Comparison of ENCODE assay signal across 11 cellular contexts in the genomic region with DNA sequence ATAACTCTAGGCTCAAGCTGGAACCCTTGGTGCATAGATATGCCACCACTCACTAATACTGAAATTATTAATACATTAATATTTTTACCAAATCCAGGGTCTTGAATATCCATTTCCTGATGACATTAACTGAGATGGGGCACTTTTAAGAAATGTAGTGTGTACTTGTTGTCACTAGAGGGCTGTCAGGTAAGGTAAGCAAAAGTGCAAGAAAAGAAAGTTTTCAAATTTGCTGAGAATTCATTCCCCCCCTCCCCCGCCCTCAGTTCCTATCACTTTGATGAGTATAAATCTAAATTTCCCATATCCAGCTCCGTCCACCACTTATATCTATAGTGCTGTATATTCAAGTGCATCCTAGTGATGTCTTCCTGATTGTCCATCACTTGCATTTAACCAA. TPM values are rescaled to one million over a fixed set of nuclear protein-coding genes. Genes with fewer than 3 reads are reported as not detected.
DNase-seq lines count a peak whose midpoint lies in the region; ATAC-seq, FAIRE-seq and TF ChIP-seq lines count a peak whose summit lies in the region.
"Had no signal": no experiment of that assay in that cellular context is flagged by ENCODE, and none has a peak within 500 bp of the region (broad histone marks: within the 10 kb centered on the region; RNA-seq: fewer than 3 reads in every experiment).

No MANE protein-coding gene starts in this region.

- FAIRE-seq in HepG2 (lab: Jason Lieb, UNC): no peak
- FAIRE-seq in endothelial cell of umbilical vein (lab: Jason Lieb, UNC): no peak
- FAIRE-seq: colon had no signal

- no TSS peak for BruUV-seq in HepG2 (replicated peaks; lab: Mats Ljungman, UMichigan)
- no TSS peak for BruUV-seq in endothelial cell of umbilical vein (replicated peaks; lab: Mats Ljungman, UMichigan)

- H3K4me3 ChIP-seq in liver (ENCODE audit: low read depth in 1 of 3, low read length in 3 of 3) (no peak overlapping the region), HepG2 (replicated peaks in 1 of 3; ENCODE audit: insufficient read depth in 1 of 3, low read depth in 2 of 3, low read length in 3 of 3) (no peak overlapping the region), endothelial cell of umbilical vein (replicated peaks in 1 of 3; ENCODE audit: insufficient read depth in 1 of 3, low read depth in 1 of 3, low read length in 3 of 3) (no peak overlapping the region)

- H3K4me1 ChIP-seq in liver (ENCODE audit: control insufficient read depth in 4 of 4, insufficient read depth in 4 of 4, low read length in 3 of 4) (no peaks in the 10 kb centered on the region), HepG2 (ENCODE audit: insufficient read depth, low read length) (no peaks in the 10 kb centered on the region), endothelial cell of umbilical vein (ENCODE audit: control insufficient read depth, extremely low read depth, insufficient read depth, low read length) (no peaks in the 10 kb centered on the region)

- H3K27ac Mint-ChIP-seq in effector memory CD8-positive, alpha-beta T cell: no peak overlapping the region

- no peaks in the 10 kb centered on the region for H3K9me1 ChIP-seq in endothelial cell of umbilical vein (replicated peaks; ENCODE audit: control insufficient read depth, extremely low read depth, insufficient read depth, low read length)

- POLR2A ChIA-PET in HepG2 (lab: Yijun Ruan, JAX): no interaction called here
- POLR2A ChIA-PET in endothelial cell of umbilical vein (lab: Charles Lee): no interaction called here

- H3K27me3 ChIP-seq in liver (ENCODE audit: control insufficient read depth in 4 of 4, insufficient read depth in 4 of 4, low read length in 3 of 4) (no peaks in the 10 kb centered on the region), HepG2 (ENCODE audit: control insufficient read depth in 1 of 2, insufficient read depth in 2 of 2, low read length in 2 of 2) (no peaks in the 10 kb centered on the region), endothelial cell of umbilical vein (ENCODE audit: control insufficient read depth in 2 of 2, insufficient read depth in 2 of 2, low read length in 2 of 2) (no peaks in the 10 kb centered on the region)

- H2AFZ ChIP-seq in HepG2 (ENCODE audit: low read length) (no peak overlapping the region), endothelial cell of umbilical vein (ENCODE audit: low read depth, low read length) (no peak overlapping the region)

- TF ChIP-seq CTCF in liver (IDR thresholded peaks at IDR 0.05; ENCODE audit: low read depth, low read length, missing input control): peak; percentile 25
- no peak for TF ChIP-seq CTCF in HepG2 (CRISPR knock-in tag; IDR thresholded peaks at IDR 0.05)
- peak in 1 of 2 donors; percentile 8 for TF ChIP-seq CTCF in endothelial cell of umbilical vein (IDR thresholded peaks at IDR 0.05; ENCODE audit: extremely low read depth in 1 of 2, insufficient read depth in 1 of 2, low read depth in 1 of 2, low read length in 2 of 2)

- 23% methylated on average over 2 of the region's 2 CpGs for WGBS in liver
- 0% methylated on average over 2 of the region's 2 CpGs for WGBS in HepG2 (ENCODE audit: low lambda C conversion rate)

- in situ Hi-C loops in HepG2 (cut with HindIII; ENCODE audit: extremely low pct_ligation_motif_present, low pct_unique_long_range_greater_than_20kb): no loop called here

- H3K36me3 Mint-ChIP-seq in effector memory CD8-positive, alpha-beta T cell (ENCODE audit: insufficient read depth): no peaks in the 10 kb centered on the region

- H3K27me3 Mint-ChIP-seq in effector memory CD8-positive, alpha-beta T cell: no peaks in the 10 kb centered on the region

- H3K9ac ChIP-seq in liver (ENCODE audit: low read depth in 1 of 2, low read length in 2 of 2) (no peak overlapping the region), HepG2 (ENCODE audit: insufficient read depth, low read depth, low read length) (no peak overlapping the region), endothelial cell of umbilical vein (replicated peaks; ENCODE audit: extremely low read depth, insufficient read depth, low read length) (no peak overlapping the region)

- H4K20me1 ChIP-seq in HepG2 (ENCODE audit: insufficient read depth, low read length) (no peaks in the 10 kb centered on the region), endothelial cell of umbilical vein (replicated peaks; ENCODE audit: control insufficient read depth, extremely low read depth, insufficient read depth, low read length) (no peaks in the 10 kb centered on the region)

- H3K4me1 Mint-ChIP-seq in effector memory CD8-positive, alpha-beta T cell (ENCODE audit: low read depth in 2 of 2): no peaks in the 10 kb centered on the region

- ATAC-seq in HepG2 (no peak), HG03565 (IDR thresholded peaks at IDR 0.05; ENCODE audit: unreplicated experiment) (no peak), GM21515 (IDR thresholded peaks at IDR 0.05; ENCODE audit: unreplicated experiment) (no peak)
- no peak for ATAC-seq in effector memory CD8-positive, alpha-beta T cell (replicated peaks)

- intact Hi-C loops in HepG2 (cut with micrococcal nuclease; ENCODE audit: unreplicated experiment): no loop called here
- intact Hi-C loops in endothelial cell of umbilical vein (cut with micrococcal nuclease): loop anchor here (5.0 kb wide), 1 partner anchor 277 kb away; no protein-coding TSS in a partner anchor

- TF ChIP-seq EP300 in HepG2 (IDR thresholded peaks at IDR 0.05; ENCODE audit: low read depth in 2 of 2, low read length in 2 of 2) (no peak), HepG2 (CRISPR knock-in tag; IDR thresholded peaks at IDR 0.05; ENCODE audit: borderline replicate concordance) (no peak)

- no peaks in the 10 kb centered on the region for H3K79me2 ChIP-seq in HepG2 (ENCODE audit: insufficient read depth, low read length)
- H3K79me2 ChIP-seq in endothelial cell of umbilical vein (ENCODE audit: control insufficient read depth, insufficient read depth, low read length): no peaks in the 10 kb centered on the region

- no peak overlapping the region for H3K4me3 Mint-ChIP-seq in effector memory CD8-positive, alpha-beta T cell

- H3K27ac ChIP-seq in liver (ENCODE audit: low read depth in 1 of 2, low read length in 2 of 2): no peak overlapping the region
- no peak overlapping the region for H3K27ac ChIP-seq in HepG2 (ENCODE audit: extremely low read length, insufficient read depth, low read length)
- no peak overlapping the region for H3K27ac ChIP-seq in endothelial cell of umbilical vein (ENCODE audit: insufficient read depth, low read depth, low read length)

- no peak for DNase-seq in HepG2 (ENCODE audit: low spot score)
- peak; percentile 33 for DNase-seq in OCI-M1 (lab: John Stamatoyannopoulos, UW)
- DNase-seq in endothelial cell of umbilical vein (ENCODE audit: low read depth, low spot score): peak; percentile 1
- no peak for DNase-seq in dedifferentiated amniotic fluid mesenchymal stem cell (ENCODE audit: extremely low spot score)
- no peak for DNase-seq in effector memory CD8-positive, alpha-beta T cell
- DNase-seq: hippocampal formation, NCI-H187 treated with DMSO at 0.1 percent for 48 hours had no signal

- no peaks in the 10 kb centered on the region for H3K9me3 ChIP-seq in liver (ENCODE audit: control insufficient read depth in 4 of 4, low read length in 3 of 4)
- no peaks in the 10 kb centered on the region for H3K9me3 ChIP-seq in HepG2 (ENCODE audit: low read length)
- H3K9me3 ChIP-seq in endothelial cell of umbilical vein (replicated peaks; ENCODE audit: control insufficient read depth, insufficient read depth, low read length): no peaks in the 10 kb centered on the region

- TF ChIP-seq RAD21 in liver (IDR thresholded peaks at IDR 0.05) (peak; percentile 46 to 67), HepG2 (CRISPR knock-in tag; IDR thresholded peaks at IDR 0.05) (no peak)

- H3K36me3 ChIP-seq in liver (ENCODE audit: control insufficient read depth in 4 of 4, insufficient read depth in 3 of 4, low read depth in 1 of 4, low read length in 3 of 4) (no peaks in the 10 kb centered on the region), HepG2 (replicated peaks in 1 of 2; ENCODE audit: control insufficient read depth in 1 of 2, insufficient read depth in 2 of 2, low read length in 2 of 2) (no peaks in the 10 kb centered on the region), endothelial cell of umbilical vein (ENCODE audit: control insufficient read depth in 2 of 2, extremely low read depth in 1 of 2, insufficient read depth in 2 of 2, low read length in 2 of 2) (no peaks in the 10 kb centered on the region)

- CTCF ChIA-PET in HepG2 (lab: Yijun Ruan, JAX; ENCODE audit: low intra/inter-chr PET ratio, low total read pairs): no interaction called here
- CTCF ChIA-PET in endothelial cell of umbilical vein (lab: Charles Lee): interaction anchor here (1.0 kb wide), 1 partner anchor 20 kb away, joined by 3 read pairs; no protein-coding TSS in a partner anchor

- dilution Hi-C loops in endothelial cell of umbilical vein (cut with MboI; ENCODE audit: extremely low pct_ligation_motif_present, low sequenced_read_pairs): no loop called here

- H3K4me2 ChIP-seq in HepG2 (ENCODE audit: low read depth, low read length): no peak overlapping the region
- no peak overlapping the region for H3K4me2 ChIP-seq in endothelial cell of umbilical vein (ENCODE audit: insufficient read depth, low read length)

- TF ChIP-seq POLR2A in HepG2 (IDR thresholded peaks at IDR 0.05; ENCODE audit: insufficient read depth in 1 of 2, low read depth in 2 of 2, low read length in 2 of 2) (no peak), endothelial cell of umbilical vein (IDR thresholded peaks at IDR 0.05; ENCODE audit: low read depth, low read length) (no peak)

- H3K9me3 Mint-ChIP-seq in effector memory CD8-positive, alpha-beta T cell: no peaks in the 10 kb centered on the region

RNA-seq across cellular contexts. Expression of a gene that starts 20.5 kb away (rescaled TPM):
- total RNA-seq in liver: 1 to 10 TPM; 6.9 to 7.5 TPM
- polyA plus RNA-seq in liver: 1 to 10 TPM; 3.9 to 4.1 TPM
- 3.3 and 4.3 TPM in 2 replicates for total RNA-seq in HepG2 (2016; rRNA removed; fragmentation: Illumina TruSeq; extraction: Trizol)
- total RNA-seq in HepG2 (2016; cell fraction: cytosol; rRNA removed; fragmentation: Illumina TruSeq; extraction: Trizol; ENCODE audit: low read depth): 6.1 and 7.5 TPM in 2 replicates
- 3.1 and 3.9 TPM in 2 replicates for total RNA-seq in HepG2 (2016; cell fraction: insoluble cytoplasmic fraction; rRNA removed; fragmentation: Illumina TruSeq; extraction: Trizol)
- 4.5 and 5.2 TPM in 2 replicates for total RNA-seq in HepG2 (2016; cell fraction: membrane; rRNA removed; fragmentation: Illumina TruSeq; extraction: Trizol)
- 6.4 and 6.7 TPM in 2 replicates for total RNA-seq in HepG2 (2016; cell fraction: nucleus; rRNA removed; fragmentation: Illumina TruSeq; extraction: Trizol)
- 2.2 TPM in 2 replicates for polyA plus RNA-seq in HepG2 (2011; rRNA removed)
- polyA plus RNA-seq in HepG2 (2011; cell fraction: cytosol; rRNA removed): 0.97 and 1.8 TPM in 2 replicates
- 2.5 and 2.9 TPM in 2 replicates for polyA plus RNA-seq in HepG2 (2011; cell fraction: nucleus; rRNA removed)
- 2.2 and 2.8 TPM in 2 replicates for polyA plus RNA-seq in HepG2 (2012)
- polyA plus RNA-seq in HepG2 (2016; cell fraction: cytosol; fragmentation: Illumina TruSeq; extraction: Trizol; ENCODE audit: low read depth): 0.23 and 0.28 TPM in 2 replicates
- 2.2 TPM in 2 replicates for polyA plus RNA-seq in HepG2 (2016; cell fraction: insoluble cytoplasmic fraction; fragmentation: Illumina TruSeq; extraction: Trizol; ENCODE audit: low read depth)
- 0.23 and 0.24 TPM in 2 replicates for polyA plus RNA-seq in HepG2 (2016; cell fraction: membrane; fragmentation: Illumina TruSeq; extraction: Trizol; ENCODE audit: low read depth)
- 4.9 TPM in 2 replicates for polyA plus RNA-seq in HepG2 (2016; cell fraction: nucleus; fragmentation: Illumina TruSeq; extraction: Trizol; ENCODE audit: insufficient read depth, low read depth)
- polyA minus RNA-seq in HepG2 (2011; rRNA and poly(A)+ RNA removed; ENCODE audit: low replicate concordance): 3.7 and 16.9 TPM in 2 replicates
- polyA minus RNA-seq in HepG2 (2011; cell fraction: cytosol; rRNA and poly(A)+ RNA removed): 4.7 and 5.4 TPM in 2 replicates
- polyA minus RNA-seq in HepG2 (2011; cell fraction: nucleus; rRNA and poly(A)+ RNA removed): 11.5 and 16.5 TPM in 2 replicates
- 17.4 and 17.6 TPM in 2 replicates for total RNA-seq in endothelial cell of umbilical vein
- 5.7 and 6.5 TPM in 2 replicates for polyA plus RNA-seq in endothelial cell of umbilical vein
- polyA plus RNA-seq in endothelial cell of umbilical vein (2011; cell fraction: cytosol; rRNA removed): 7.2 and 7.3 TPM in 2 replicates
- 18.1 and 22.1 TPM in 2 replicates for polyA plus RNA-seq in endothelial cell of umbilical vein (2011; cell fraction: nucleus; rRNA removed)
- 13.3 and 15.5 TPM in 2 replicates for polyA plus RNA-seq in endothelial cell of umbilical vein (2012)
- 11.9 and 12.9 TPM in 2 replicates for polyA minus RNA-seq in endothelial cell of umbilical vein
- polyA minus RNA-seq in endothelial cell of umbilical vein (2011; cell fraction: cytosol; rRNA and poly(A)+ RNA removed): 16.9 TPM
- 32.1 and 35.2 TPM in 2 replicates for polyA minus RNA-seq in endothelial cell of umbilical vein (2011; cell fraction: nucleus; rRNA and poly(A)+ RNA removed)

Comparison
In these comparisons a context has a peak if more than half of its experiments do, and no peak if none do; other contexts are left out.
1. DNase-seq: peak in OCI-M1 (single experiment) and endothelial cell of umbilical vein (single experiment); none in HepG2 (single experiment), dedifferentiated amniotic fluid mesenchymal stem cell (single experiment) and effector memory CD8-positive, alpha-beta T cell (0 of 3).